In genomic region chr19:19160489-19161035, GRCh38 we compare ENCODE assay signal across 21 cellular contexts. TPM values are rescaled to one million over a fixed set of nuclear protein-coding genes. Genes with fewer than 3 reads are reported as not detected.
A peak's percentile ranks its signal among the peaks of the same experiment; 100 is the strongest.
DNase-seq lines count a peak whose midpoint lies in the region; ATAC-seq and TF ChIP-seq lines count a peak whose summit lies in the region.
"Had no signal": no experiment of that assay in that cellular context is flagged by ENCODE, and none has a peak within 500 bp of the region (broad histone marks: within the 10 kb centered on the region; RNA-seq: fewer than 3 reads in every experiment).

No MANE protein-coding gene starts in this region.

- TF ChIP-seq POLR2A in transverse colon (IDR thresholded peaks at IDR 0.05) = no peak

- 73% methylated on average over 23 of the region's 26 CpGs; no CpG with 5 or more reads in 1 of the 2 donors for WGBS in transverse colon (ENCODE audit: low coverage in 1 of 2), 2 donors

- peaks cover 3% of the 10 kb centered on the region for H3K9me3 Mint-ChIP-seq in activated B cell treated with CpG ODN at 0.5 μM for 24 hours
- H3K9me3 Mint-ChIP-seq: central memory CD8-positive, alpha-beta T cell; stimulated activated effector memory CD8-positive, alpha-beta T cell treated with anti-CD3 and anti-CD28 coated beads, Interleukin-12 subunit alpha, Interleukin-12 subunit beta, amount 100 ng/mL, for 72 hours had no signal

- H3K36me3 ChIP-seq in transverse colon = no peaks in the 10 kb centered on the region

- intact Hi-C loops in activated B cell treated with CpG ODN at 0.5 μM for 24 hours (cut with micrococcal nuclease) (loop anchor here (1.0 kb wide), 3 partner anchors 9 to 14 kb away; partner anchors contain the start of gene MEF2B), transverse colon (cut with DNase I; ENCODE audit: low total_unique reads) (no loop called here)

- no peaks in the 10 kb centered on the region for H3K27me3 ChIP-seq in transverse colon
- H3K27me3 ChIP-seq: foreskin keratinocyte had no signal

- H3K4me1 Mint-ChIP-seq in activated B cell treated with CpG ODN at 0.5 μM for 24 hours = peaks cover 50% of the 10 kb centered on the region
- H3K4me1 Mint-ChIP-seq: central memory CD8-positive, alpha-beta T cell; mesothelial cell of epicardium had no signal

- no peaks in the 10 kb centered on the region for H3K9me3 ChIP-seq in transverse colon
- H3K9me3 ChIP-seq: A549 had no signal

- peak overlapping the region; percentile 55 for H3K4me3 Mint-ChIP-seq in activated B cell treated with CpG ODN at 0.5 μM for 24 hours
- H3K4me3 Mint-ChIP-seq: central memory CD8-positive, alpha-beta T cell; mesothelial cell of epicardium; stimulated activated effector memory CD8-positive, alpha-beta T cell treated with anti-CD3 and anti-CD28 coated beads, Interleukin-12 subunit alpha, Interleukin-12 subunit beta, amount 100 ng/mL, for 72 hours had no signal

- peak; percentile 11 to 22 for DNase-seq in NOMO-1 (lab: John Stamatoyannopoulos, UW; ENCODE audit: unreplicated experiment in 2 of 2)
- DNase-seq in NOMO-1 treated with dmso at 0.1 percent for 144 hours (lab: John Stamatoyannopoulos, UW; ENCODE audit: unreplicated experiment) = no peak
- peak; percentile 65 for DNase-seq in activated B cell treated with CpG ODN at 0.5 μM for 24 hours
- peak; percentile 48 for DNase-seq in transverse colon
- no peak for DNase-seq in COLO668 (lab: John Stamatoyannopoulos, UW; ENCODE audit: unreplicated experiment)
- DNase-seq: activated CD4-positive, alpha-beta T cell treated with anti-CD3 and anti-CD28 coated beads for 48 hours; activated T-cell treated with anti-CD3 and anti-CD28 coated beads, Interleukin-2, amount 50 U/mL, for 1 hour; foreskin keratinocyte; islet precursor cell; NCI-H187 treated with DMSO at 0.1 percent for 48 hours; NCI-H69; T-helper 2 cell had no signal

- no peak overlapping the region for H3K4me3 ChIP-seq in transverse colon
- H3K4me3 ChIP-seq: A549, K562 had no signal

- H3K27ac ChIP-seq in transverse colon = peak overlapping the region in 1 of 4 donors; percentile 48
- H3K27ac ChIP-seq: foreskin keratinocyte had no signal

- no peak for TF ChIP-seq CTCF in activated B cell treated with CpG ODN at 0.5 μM for 24 hours (IDR thresholded peaks at IDR 0.05)
- no peak for TF ChIP-seq CTCF in transverse colon (IDR thresholded peaks at IDR 0.05)

- H3K36me3 Mint-ChIP-seq in activated B cell treated with CpG ODN at 0.5 μM for 24 hours (ENCODE audit: low read depth) = peaks cover 8% of the 10 kb centered on the region

- TF ChIP-seq EP300 in transverse colon (IDR thresholded peaks at IDR 0.05; ENCODE audit: low read depth) = no peak

- H3K27ac Mint-ChIP-seq in activated B cell treated with CpG ODN at 0.5 μM for 24 hours = peak overlapping the region; percentile 77
- H3K27ac Mint-ChIP-seq: mesothelial cell of epicardium; stimulated activated effector memory CD8-positive, alpha-beta T cell treated with anti-CD3 and anti-CD28 coated beads, Interleukin-12 subunit alpha, Interleukin-12 subunit beta, amount 100 ng/mL, for 72 hours had no signal

- POLR2A ChIA-PET in activated B cell treated with CpG ODN at 0.5 μM for 24 hours (lab: Charles Lee) = interaction anchor here (0.8 to 2.6 kb wide), 9 partner anchors 9 to 732 kb away, joined by 3 to 27 read pairs (median 7); partner anchors contain the start of genes BORCS8, MEF2B and NR2C2AP

- CTCF ChIA-PET in activated B cell treated with CpG ODN at 0.5 μM for 24 hours (lab: Charles Lee) = interaction anchor here (7.5 kb wide), 1 partner anchor 14 kb away, joined by 53 read pairs; no protein-coding TSS in a partner anchor

- in situ Hi-C loops in transverse colon (cut with MboI; ENCODE audit: low pct_ligation_motif_present in 1 of 4, low pct_unique_long_range_greater_than_20kb in 1 of 4, low sequenced_read_pairs in 3 of 4) = no loop called here

- H3K27me3 Mint-ChIP-seq in activated B cell treated with CpG ODN at 0.5 μM for 24 hours = no peaks in the 10 kb centered on the region
- H3K27me3 Mint-ChIP-seq: central memory CD8-positive, alpha-beta T cell had no signal

- H3K4me1 ChIP-seq in transverse colon = no peaks in the 10 kb centered on the region
- H3K4me1 ChIP-seq: A549, foreskin keratinocyte had no signal

- ATAC-seq in HG03432 (IDR thresholded peaks at IDR 0.05; ENCODE audit: unreplicated experiment) = peak; percentile 42
- peak; percentile 78 for ATAC-seq in activated B cell treated with CpG ODN at 0.5 μM for 24 hours (ENCODE audit: low read depth)
- ATAC-seq in HG02610 (IDR thresholded peaks at IDR 0.05; ENCODE audit: unreplicated experiment) = no peak
- ATAC-seq in HG03342 (IDR thresholded peaks at IDR 0.05; ENCODE audit: unreplicated experiment) = no peak
- ATAC-seq: A549; foreskin keratinocyte; K562; Right ventricle myocardium inferior; stimulated activated effector memory CD8-positive, alpha-beta T cell treated with anti-CD3 and anti-CD28 coated beads, Interleukin-12 subunit alpha, Interleukin-12 subunit beta, amount 100 ng/mL, for 72 hours had no signal

RNA-seq across cellular contexts. Expression of gene MEF2B, which starts 9.5 kb away (rescaled TPM):
- 11.7 and 15.5 TPM in 2 replicates for total RNA-seq in activated B cell treated with CpG ODN at 0.5 μM for 24 hours
- under 1 TPM in 1 of 4 donors, not detected in 3; 0.95 TPM for total RNA-seq in transverse colon

RNA-seq across cellular contexts. Expression of gene TMEM161A, which starts 22.3 kb away (rescaled TPM):
- 20.8 and 22.6 TPM in 2 replicates for total RNA-seq in activated B cell treated with CpG ODN at 0.5 μM for 24 hours
- total RNA-seq in transverse colon = 10 to 100 TPM; 16.9 to 41.9 (median 18.5) TPM

RNA-seq across cellular contexts. Expression of gene BORCS8, which starts 31.4 kb away (rescaled TPM):
- total RNA-seq in activated B cell treated with CpG ODN at 0.5 μM for 24 hours = 51.8 and 52.3 TPM in 2 replicates
- 100 to 1,000 TPM in 1 of 4 donors, 10 to 100 TPM in 3; 13.0 to 132 (median 26.6) TPM for total RNA-seq in transverse colon

RNA-seq across cellular contexts. Expression of gene RFXANK, which starts 31.5 kb away (rescaled TPM):
- total RNA-seq in activated B cell treated with CpG ODN at 0.5 μM for 24 hours (95.4 and 96.9 TPM in 2 replicates), transverse colon (10 to 100 TPM; 35.9 to 51.1 (median 48.6) TPM)

RNA-seq across cellular contexts. Expression of gene NR2C2AP, which starts 42.7 kb away (rescaled TPM):
- total RNA-seq in activated B cell treated with CpG ODN at 0.5 μM for 24 hours (37.1 and 39.2 TPM in 2 replicates), transverse colon (10 to 100 TPM in 1 of 4 donors, 1 to 10 TPM in 3; 2.2 to 12.3 (median 6.4) TPM)

Comparison
In these comparisons a context has a peak if more than half of its experiments do, and no peak if none do; other contexts are left out.
1. DNase-seq: peak in NOMO-1 (2 of 2), activated B cell treated with CpG ODN at 0.5 μM for 24 hours (single experiment) and transverse colon (single experiment); none in NOMO-1 treated with dmso at 0.1 percent for 144 hours (single experiment) and COLO668 (single experiment).
2. ATAC-seq: peak in HG03432 (single experiment) and activated B cell treated with CpG ODN at 0.5 μM for 24 hours (single experiment); none in HG02610 (single experiment) and HG03342 (single experiment).